ENCODE assay signal across 1 cellular context in genomic region chr21:43728467-43729390, GRCh38.
TF ChIP-seq lines count a peak whose summit lies in the region.

No MANE protein-coding gene starts in this region.

TF ChIP-seq in A549, 52 proteins besides CTCF, POLR2A, EP300 and RAD21 (continued from another document):
- TF ChIP-seq ATOH8 (CRISPR knock-in tag; IDR thresholded peaks at IDR 0.05; ENCODE audit: low read depth): no peak
- no peak for TF ChIP-seq CHD2 (IDR thresholded peaks at IDR 0.05; ENCODE audit: low read length, partially characterized antibody)
- TF ChIP-seq MAX (IDR thresholded peaks at IDR 0.05): peak; percentile 99
- TF ChIP-seq KDM5A (IDR thresholded peaks at IDR 0.05): no peak
- TF ChIP-seq CBX2 (IDR thresholded peaks at IDR 0.05; ENCODE audit: borderline replicate concordance, low read depth): no peak
- no peak for TF ChIP-seq FOXS1 (CRISPR knock-in tag; IDR thresholded peaks at IDR 0.05)
- no peak for TF ChIP-seq HOXA7 (CRISPR knock-in tag; IDR thresholded peaks at IDR 0.05)
- no peak for TF ChIP-seq ELK1 (IDR thresholded peaks at IDR 0.05; ENCODE audit: low read depth, low read length)
- no peak for TF ChIP-seq ZFP36 (IDR thresholded peaks at IDR 0.05; ENCODE audit: borderline replicate concordance, partially characterized antibody)
- no peak for TF ChIP-seq ZSCAN20 (CRISPR knock-in tag; IDR thresholded peaks at IDR 0.05)
- TF ChIP-seq ZNF302 (CRISPR knock-in tag; IDR thresholded peaks at IDR 0.05): no peak
- no peak for TF ChIP-seq NFE2L2 (conservative IDR thresholded peaks at IDR 0.05; ENCODE audit: low read length)
- no peak for TF ChIP-seq HMGXB4 (CRISPR knock-in tag; IDR thresholded peaks at IDR 0.05; ENCODE audit: borderline replicate concordance)
- no peak for TF ChIP-seq FOSB (CRISPR knock-in tag; IDR thresholded peaks at IDR 0.05)
- peak; percentile 80 for TF ChIP-seq BHLHE40 (IDR thresholded peaks at IDR 0.05; ENCODE audit: low read depth, low read length)
- TF ChIP-seq JUNB (IDR thresholded peaks at IDR 0.05): peak; percentile 50
- TF ChIP-seq EHF (CRISPR knock-in tag; IDR thresholded peaks at IDR 0.05): no peak
- TF ChIP-seq SMC3 (IDR thresholded peaks at IDR 0.05): no peak
- TF ChIP-seq ZC3H11A (IDR thresholded peaks at IDR 0.05): no peak
- TF ChIP-seq RCOR1 (IDR thresholded peaks at IDR 0.05; ENCODE audit: low read depth, low read length): no peak
- TF ChIP-seq ESRRA (IDR thresholded peaks at IDR 0.05; ENCODE audit: borderline replicate concordance, low read length): no peak
- TF ChIP-seq RNF2 (IDR thresholded peaks at IDR 0.05; ENCODE audit: borderline replicate concordance, low read depth): no peak
- no peak for TF ChIP-seq HOXB5 (CRISPR knock-in tag; IDR thresholded peaks at IDR 0.05)
- no peak for TF ChIP-seq KDM1A (IDR thresholded peaks at IDR 0.05; ENCODE audit: low read depth)
TF ChIP-seq in A549: peak in this region for 13.
